Comparison of ENCODE assay signal across 23 cellular contexts in genomic region chr10:60367431-60367830, GRCh38. TPM values are rescaled to one million over a fixed set of nuclear protein-coding genes. Genes with fewer than 3 reads are reported as not detected.
A peak's percentile ranks its signal among the peaks of the same experiment; 100 is the strongest.
DNase-seq lines count a peak whose midpoint lies in the region; ATAC-seq, FAIRE-seq and TF ChIP-seq lines count a peak whose summit lies in the region.
"Had no signal": no experiment of that assay in that cellular context is flagged by ENCODE, and none has a peak within 500 bp of the region (broad histone marks: within the 10 kb centered on the region; RNA-seq: fewer than 3 reads in every experiment).

No MANE protein-coding gene starts in this region.

- H2BK5ac ChIP-seq in H1 (ENCODE audit: low read depth, low read length): no peak overlapping the region

- peak; percentile 21 for DNase-seq in AG10803 (ENCODE audit: low read depth)
- DNase-seq in OCI-M1 (lab: John Stamatoyannopoulos, UW): peak; percentile 19
- DNase-seq in H1 (ENCODE audit: low read depth in 1 of 2, low spot score in 2 of 2): no peak
- DNase-seq in osteoblast (ENCODE audit: insufficient read length, low spot score, missing footprints): no peak
- no peak for DNase-seq in A172 (ENCODE audit: low spot score)
- DNase-seq in right lobe of liver: no peak
- no peak for DNase-seq in CD4-positive, alpha-beta T cell
- DNase-seq: central memory CD4-positive, alpha-beta T cell; DMS79 treated with DMSO at 0.1 percent for 48 hours; islet precursor cell; MV-4-11; natural killer cell; NCI-H2081 treated with DMSO at 0.1 percent for 48 hours; NCI-H510A; SHP77; T-helper 2 cell; transverse colon had no signal

- 67% methylated on average over 2 of the region's 2 CpGs; no CpG with 5 or more reads in 1 of the 2 experiments for WGBS in H1 (ENCODE audit: extremely low coverage in 1 of 2, insufficient coverage in 1 of 2, insufficient read length in 1 of 2, insufficient replicate concordance in 2 of 2, low coverage in 1 of 2, low lambda C conversion rate in 2 of 2, missing lambda C conversion rate in 1 of 2), 2 experiments
- WGBS in right lobe of liver (ENCODE audit: insufficient coverage, low coverage, low lambda C conversion rate, missing lambda C conversion rate): 50% methylated on average over 2 of the region's 2 CpGs

- H2AFZ ChIP-seq in H1 (ENCODE audit: low read length) (no peak overlapping the region), osteoblast (ENCODE audit: low read length) (peak overlapping the region; percentile 58)
- H2AFZ ChIP-seq: hepatocyte had no signal

- no peak for TF ChIP-seq RAD21 in H1 (IDR thresholded peaks at IDR 0.05 in 1 of 2, conservative IDR thresholded peaks at IDR 0.05 in 1 of 2; ENCODE audit: low read depth in 2 of 2, low read length in 2 of 2)

- no peak for TF ChIP-seq POLR2A in H1 (IDR thresholded peaks at IDR 0.05; ENCODE audit: control extremely low read depth in 1 of 2, low read depth in 2 of 2, low read length in 2 of 2)
- TF ChIP-seq POLR2A in right lobe of liver (IDR thresholded peaks at IDR 0.05): no peak

- no peaks in the 10 kb centered on the region for H3K9me3 Mint-ChIP-seq in CD4-positive, alpha-beta T cell
- H3K9me3 Mint-ChIP-seq: memory B cell, natural killer cell had no signal

- no peak overlapping the region for H3K18ac ChIP-seq in H1 (ENCODE audit: extremely low read depth, low read length)

- no peak overlapping the region for H4K91ac ChIP-seq in H1 (replicated peaks; ENCODE audit: insufficient read length, low read length)

- H4K5ac ChIP-seq in H1 (ENCODE audit: insufficient read length, low read depth, low read length): no peak overlapping the region

- POLR2A ChIA-PET in H1 (lab: Charles Lee; ENCODE audit: partially characterized antibody): interaction anchor here (0.7 to 0.8 kb wide), 2 partner anchors 16 to 94 kb away, joined by 3 read pairs; no protein-coding TSS in a partner anchor
- POLR2A ChIA-PET in CD4-positive, alpha-beta T cell (lab: Charles Lee): no interaction called here

- H3K4me3 Mint-ChIP-seq in CD4-positive, alpha-beta T cell: no peak overlapping the region
- H3K4me3 Mint-ChIP-seq: CD14-positive monocyte, memory B cell, natural killer cell had no signal

- H3K27me3 ChIP-seq in H1 (replicated peaks in 1 of 4; ENCODE audit: control insufficient read depth in 3 of 4, extremely low read depth in 1 of 4, insufficient read depth in 3 of 4, low read length in 3 of 4) (no peaks in the 10 kb centered on the region), osteoblast (ENCODE audit: insufficient read depth, low read length) (no peaks in the 10 kb centered on the region), right lobe of liver (no peaks in the 10 kb centered on the region)
- no peaks in the 10 kb centered on the region for H3K27me3 ChIP-seq in CD4-positive, alpha-beta T cell (ENCODE audit: control insufficient read depth, insufficient read depth, low read length)
- H3K27me3 ChIP-seq: hepatocyte, transverse colon had no signal

- intact Hi-C loops in right lobe of liver (cut with DNase I): no loop called here
- intact Hi-C loops in CD4-positive, alpha-beta T cell (cut with DNase I, micrococcal nuclease): no loop called here

- H3K36me3 ChIP-seq in H1 (ENCODE audit: control insufficient read depth in 2 of 4, insufficient read depth in 4 of 4, low read length in 3 of 4) (no peaks in the 10 kb centered on the region), osteoblast (ENCODE audit: insufficient read depth, low read length) (no peaks in the 10 kb centered on the region), right lobe of liver (no peaks in the 10 kb centered on the region)
- H3K36me3 ChIP-seq: transverse colon had no signal

- H2BK15ac ChIP-seq in H1 (ENCODE audit: low read length): no peak overlapping the region

- H3K4me3 ChIP-seq in AG10803 (ENCODE audit: low read length) (no peak overlapping the region), H1 (ENCODE audit: extremely low read depth in 1 of 4, insufficient read depth in 2 of 4, low read depth in 3 of 4, low read length in 4 of 4) (no peak overlapping the region), osteoblast (ENCODE audit: insufficient read depth, low read length) (no peak overlapping the region), right lobe of liver (no peak overlapping the region)
- H3K4me3 ChIP-seq: A549, hepatocyte, transverse colon had no signal

- H3K27ac ChIP-seq in H1 (ENCODE audit: low read depth, low read length): no peak overlapping the region
- H3K27ac ChIP-seq in osteoblast (ENCODE audit: low read depth, low read length): no peak overlapping the region
- no peak overlapping the region for H3K27ac ChIP-seq in right lobe of liver
- no peak overlapping the region for H3K27ac ChIP-seq in CD4-positive, alpha-beta T cell (ENCODE audit: low read depth, low read length)
- H3K27ac ChIP-seq: A549, hepatocyte, transverse colon had no signal

- no peak overlapping the region for H3K4me2 ChIP-seq in H1 (ENCODE audit: insufficient read depth in 1 of 2, low read depth in 2 of 2, low read length in 2 of 2)
- H3K4me2 ChIP-seq in osteoblast (ENCODE audit: insufficient read depth, low read length): peak overlapping the region; percentile 54
- H3K4me2 ChIP-seq: A549, hepatocyte had no signal

- H3K4ac ChIP-seq in H1 (replicated peaks; ENCODE audit: insufficient read length, low read depth, low read length): no peak overlapping the region

- peak; percentile 58 for FAIRE-seq in H1 (lab: Jason Lieb, UNC)
- FAIRE-seq: A549, GM18507 had no signal

- peaks cover 8% of the 10 kb centered on the region for H3K4me1 Mint-ChIP-seq in CD4-positive, alpha-beta T cell (ENCODE audit: low read depth)
- H3K4me1 Mint-ChIP-seq: CD14-positive monocyte, natural killer cell had no signal

- no peak for TF ChIP-seq CTCF in AG10803 (conservative IDR thresholded peaks at IDR 0.05; ENCODE audit: low read length)
- no peak for TF ChIP-seq CTCF in H1 (IDR thresholded peaks at IDR 0.05; ENCODE audit: control extremely low read depth in 1 of 3, insufficient read depth in 1 of 3, low read depth in 1 of 3, low read length in 3 of 3)
- TF ChIP-seq CTCF in osteoblast (IDR thresholded peaks at IDR 0.05; ENCODE audit: extremely low read depth, low read depth, low read length): no peak
- TF ChIP-seq CTCF in right lobe of liver (IDR thresholded peaks at IDR 0.05): no peak
- TF ChIP-seq CTCF in CD4-positive, alpha-beta T cell (IDR thresholded peaks at IDR 0.05): no peak

- no peaks in the 10 kb centered on the region for H3K9me3 ChIP-seq in H1 (ENCODE audit: insufficient read depth in 2 of 2, low read depth in 1 of 2, low read length in 1 of 2)
- H3K9me3 ChIP-seq in osteoblast (ENCODE audit: low read depth, low read length): no peaks in the 10 kb centered on the region
- H3K9me3 ChIP-seq in right lobe of liver: no peaks in the 10 kb centered on the region
- no peaks in the 10 kb centered on the region for H3K9me3 ChIP-seq in CD4-positive, alpha-beta T cell (ENCODE audit: control insufficient read depth, low read length)
- H3K9me3 ChIP-seq: A549, transverse colon had no signal

- TF ChIP-seq EP300 in H1 (IDR thresholded peaks at IDR 0.05; ENCODE audit: borderline replicate concordance in 1 of 2, low read depth in 2 of 2, low read length in 2 of 2): no peak

- H3K4me1 ChIP-seq in H1 (replicated peaks in 1 of 4; ENCODE audit: control insufficient read depth in 3 of 4, insufficient read depth in 4 of 4, low read length in 3 of 4) (peaks cover 0 to 7% (median 3%) of the 10 kb centered on the region in 4 experiments; a peak in 3 of 7 replicates), osteoblast (ENCODE audit: insufficient read depth, low read length) (peaks cover 10% of the 10 kb centered on the region), right lobe of liver (peaks cover 0 to 5% (median 0%) of the 10 kb centered on the region in 4 donors)
- H3K4me1 ChIP-seq: A549 had no signal

- no peaks in the 10 kb centered on the region for H3K36me3 Mint-ChIP-seq in CD4-positive, alpha-beta T cell (ENCODE audit: low read depth)
- H3K36me3 Mint-ChIP-seq: CD14-positive monocyte, natural killer cell had no signal

- no peak overlapping the region for H2BK12ac ChIP-seq in H1 (ENCODE audit: low read depth, low read length)

- H4K20me1 ChIP-seq in H1 (replicated peaks in 1 of 2; ENCODE audit: control insufficient read depth in 1 of 2, insufficient read depth in 2 of 2, low read length in 2 of 2): no peaks in the 10 kb centered on the region
- H4K20me1 ChIP-seq in osteoblast (ENCODE audit: insufficient read depth, low read length): no peaks in the 10 kb centered on the region

- no peak overlapping the region for H2BK20ac ChIP-seq in H1 (ENCODE audit: low read length)

- no peaks in the 10 kb centered on the region for H3K27me3 Mint-ChIP-seq in CD4-positive, alpha-beta T cell
- H3K27me3 Mint-ChIP-seq: memory B cell had no signal

- no peak overlapping the region for H3K14ac ChIP-seq in H1 (ENCODE audit: insufficient read length)

- no peak overlapping the region for H3K27ac Mint-ChIP-seq in CD4-positive, alpha-beta T cell
- H3K27ac Mint-ChIP-seq: CD14-positive monocyte, memory B cell, natural killer cell had no signal

- H3K23me2 ChIP-seq in H1 (ENCODE audit: low read depth, low read length): no peaks in the 10 kb centered on the region

- no peak overlapping the region for H3K23ac ChIP-seq in H1 (ENCODE audit: insufficient read length)

- no peaks in the 10 kb centered on the region for H3K79me2 ChIP-seq in H1 (ENCODE audit: control insufficient read depth in 1 of 2, insufficient read depth in 2 of 2, low read length in 2 of 2)
- no peaks in the 10 kb centered on the region for H3K79me2 ChIP-seq in osteoblast (ENCODE audit: insufficient read depth, low read length)
- H3K79me2 ChIP-seq: hepatocyte had no signal

- no peak overlapping the region for H4K8ac ChIP-seq in H1 (ENCODE audit: extremely low read depth, insufficient read depth, low read length)

- no peak for ATAC-seq in right lobe of liver
- ATAC-seq in GM19023 (IDR thresholded peaks at IDR 0.05; ENCODE audit: unreplicated experiment): no peak
- no peak for ATAC-seq in CD4-positive, alpha-beta T cell (ENCODE audit: poor library complexity)
- ATAC-seq: A549, natural killer cell had no signal

- H2BK120ac ChIP-seq in H1 (replicated peaks; ENCODE audit: low read depth, low read length): no peak overlapping the region

- no peak overlapping the region for H3K9ac ChIP-seq in H1 (replicated peaks in 1 of 4; ENCODE audit: extremely low read depth in 1 of 4, low read depth in 3 of 4, low read length in 3 of 4)

- H3K56ac ChIP-seq in H1 (replicated peaks; ENCODE audit: insufficient read length, low read depth, low read length): no peak overlapping the region

- CTCF ChIA-PET in H1 (lab: Charles Lee; ENCODE audit: partially characterized antibody): interaction anchor here (0.6 to 1.3 kb wide), 4 partner anchors 9 to 626 kb away, joined by 3 to 5 read pairs (median 4); no protein-coding TSS in a partner anchor
- CTCF ChIA-PET in CD4-positive, alpha-beta T cell (lab: Charles Lee): no interaction called here

- no peak overlapping the region for H2AK5ac ChIP-seq in H1 (ENCODE audit: low read depth, low read length)

- H3K79me1 ChIP-seq in H1 (ENCODE audit: low read depth, low read length): no peaks in the 10 kb centered on the region

RNA-seq across cellular contexts. Expression of gene ANK3, which starts 22.2 kb away (rescaled TPM):
- total RNA-seq in H1 (2021; fragmentation: NEBNext Ultra II Directional; extraction: Animal tissue kit (Norgen Biotek cat#: 25700)): 48.9 and 67.9 TPM in 2 replicates
- 12.8 and 18.1 TPM in 2 replicates for polyA plus RNA-seq in H1 (2011; rRNA removed)
- 22.8 TPM for polyA plus RNA-seq in H1 (2011; cell fraction: cytosol; rRNA removed)
- polyA plus RNA-seq in H1 (2011; cell fraction: nucleus; rRNA removed): 28.7 TPM
- 24.5 to 37.1 TPM (median 30.6 TPM) in 4 replicates for polyA plus RNA-seq in H1 (2012, experiment 1 of 2)
- polyA plus RNA-seq in H1 (2012, experiment 2 of 2): 1.6 TPM
- polyA plus RNA-seq in H1 (2013, experiment 1 of 2): 73.3 TPM
- 71.7 TPM for polyA plus RNA-seq in H1 (2013, experiment 2 of 2)
- polyA minus RNA-seq in H1 (2011; rRNA and poly(A)+ RNA removed): 99.2 and 105 TPM in 2 replicates
- polyA minus RNA-seq in H1 (2011; cell fraction: cytosol; rRNA and poly(A)+ RNA removed): 48.6 TPM
- 208 TPM for polyA minus RNA-seq in H1 (2011; cell fraction: nucleus; rRNA and poly(A)+ RNA removed)
- total RNA-seq in osteoblast: 44.5 and 58.0 TPM in 2 replicates
- total RNA-seq in A172 (2014; rRNA removed; shearing (Covaris generic)): 8.4 and 9.0 TPM in 2 replicates
- total RNA-seq in right lobe of liver: 10 to 100 TPM in 5 of 6 experiments, 1 to 10 TPM in 1; 7.8 to 25.7 (median 16.6) TPM
- total RNA-seq in CD4-positive, alpha-beta T cell: 10 to 100 TPM; 60.5 to 61.9 TPM
- polyA plus RNA-seq: CD14-positive monocyte had no signal

Comparison
In these comparisons a context has a peak if more than half of its experiments do, and no peak if none do; other contexts are left out.
1. DNase-seq: peak in AG10803 (single experiment) and OCI-M1 (single experiment); none in H1 (0 of 2), osteoblast (single experiment), A172 (single experiment), right lobe of liver (0 of 3) and CD4-positive, alpha-beta T cell (0 of 10).